1 cellular context compared by ENCODE assay signal in the genomic region with DNA sequence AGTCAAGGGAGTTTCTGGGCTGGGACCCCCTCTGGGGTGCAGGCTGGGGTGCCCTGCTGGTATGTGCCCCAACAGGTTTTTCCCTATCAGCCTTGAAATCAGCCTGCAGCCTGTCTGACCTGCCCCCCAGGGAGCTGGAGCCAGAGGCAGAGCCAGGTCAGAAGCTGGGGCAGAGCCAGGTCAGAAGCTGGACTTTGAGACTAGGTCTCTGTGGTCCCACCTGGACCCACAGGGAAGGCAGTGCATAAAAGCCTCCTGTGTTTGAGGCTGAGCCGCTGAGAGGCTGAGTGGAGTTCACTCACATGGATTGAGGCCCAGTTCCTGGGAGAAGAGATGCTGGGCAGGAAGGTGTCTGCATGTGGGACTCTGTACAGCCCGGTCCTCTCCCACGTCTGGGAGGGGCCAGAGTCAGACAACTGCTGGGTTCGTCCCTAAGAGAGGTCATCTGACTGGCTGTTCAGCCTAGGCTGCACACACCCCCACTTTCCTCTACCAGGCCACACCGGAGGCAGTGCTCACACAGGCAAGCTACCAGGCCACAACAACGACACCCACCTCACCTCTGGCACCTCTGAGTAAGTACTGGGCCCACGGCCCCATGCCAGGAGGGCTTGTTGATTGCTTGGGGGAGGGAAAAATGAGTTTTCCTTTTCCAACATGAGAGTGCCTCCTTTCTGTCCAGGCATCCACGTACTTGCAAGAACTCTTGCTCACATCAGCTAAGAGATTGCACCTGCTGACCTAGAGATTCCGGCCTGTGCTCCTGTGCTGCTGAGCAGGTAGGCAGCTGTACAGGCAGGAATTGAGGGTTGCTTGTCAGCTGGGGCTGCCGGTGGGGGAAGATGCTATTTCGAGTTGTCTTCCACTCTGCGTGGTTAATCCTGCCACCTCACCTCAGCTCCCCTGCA.
A peak's percentile ranks its signal among the peaks of the same experiment; 100 is the strongest.
TF ChIP-seq lines count a peak whose summit lies in the region.

A gene with protein sequence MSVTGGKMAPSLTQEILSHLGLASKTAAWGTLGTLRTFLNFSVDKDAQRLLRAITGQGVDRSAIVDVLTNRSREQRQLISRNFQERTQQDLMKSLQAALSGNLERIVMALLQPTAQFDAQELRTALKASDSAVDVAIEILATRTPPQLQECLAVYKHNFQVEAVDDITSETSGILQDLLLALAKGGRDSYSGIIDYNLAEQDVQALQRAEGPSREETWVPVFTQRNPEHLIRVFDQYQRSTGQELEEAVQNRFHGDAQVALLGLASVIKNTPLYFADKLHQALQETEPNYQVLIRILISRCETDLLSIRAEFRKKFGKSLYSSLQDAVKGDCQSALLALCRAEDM (plus strand): TSS at position 488 of the 908 bp plus-strand sequence. CDS start 814 bp downstream, outside the sequence.

TF ChIP-seq in HepG2, 621 proteins besides CTCF, POLR2A, EP300 and RAD21 (continued from another document and continues in another):
- TF ChIP-seq, protein P1, sequence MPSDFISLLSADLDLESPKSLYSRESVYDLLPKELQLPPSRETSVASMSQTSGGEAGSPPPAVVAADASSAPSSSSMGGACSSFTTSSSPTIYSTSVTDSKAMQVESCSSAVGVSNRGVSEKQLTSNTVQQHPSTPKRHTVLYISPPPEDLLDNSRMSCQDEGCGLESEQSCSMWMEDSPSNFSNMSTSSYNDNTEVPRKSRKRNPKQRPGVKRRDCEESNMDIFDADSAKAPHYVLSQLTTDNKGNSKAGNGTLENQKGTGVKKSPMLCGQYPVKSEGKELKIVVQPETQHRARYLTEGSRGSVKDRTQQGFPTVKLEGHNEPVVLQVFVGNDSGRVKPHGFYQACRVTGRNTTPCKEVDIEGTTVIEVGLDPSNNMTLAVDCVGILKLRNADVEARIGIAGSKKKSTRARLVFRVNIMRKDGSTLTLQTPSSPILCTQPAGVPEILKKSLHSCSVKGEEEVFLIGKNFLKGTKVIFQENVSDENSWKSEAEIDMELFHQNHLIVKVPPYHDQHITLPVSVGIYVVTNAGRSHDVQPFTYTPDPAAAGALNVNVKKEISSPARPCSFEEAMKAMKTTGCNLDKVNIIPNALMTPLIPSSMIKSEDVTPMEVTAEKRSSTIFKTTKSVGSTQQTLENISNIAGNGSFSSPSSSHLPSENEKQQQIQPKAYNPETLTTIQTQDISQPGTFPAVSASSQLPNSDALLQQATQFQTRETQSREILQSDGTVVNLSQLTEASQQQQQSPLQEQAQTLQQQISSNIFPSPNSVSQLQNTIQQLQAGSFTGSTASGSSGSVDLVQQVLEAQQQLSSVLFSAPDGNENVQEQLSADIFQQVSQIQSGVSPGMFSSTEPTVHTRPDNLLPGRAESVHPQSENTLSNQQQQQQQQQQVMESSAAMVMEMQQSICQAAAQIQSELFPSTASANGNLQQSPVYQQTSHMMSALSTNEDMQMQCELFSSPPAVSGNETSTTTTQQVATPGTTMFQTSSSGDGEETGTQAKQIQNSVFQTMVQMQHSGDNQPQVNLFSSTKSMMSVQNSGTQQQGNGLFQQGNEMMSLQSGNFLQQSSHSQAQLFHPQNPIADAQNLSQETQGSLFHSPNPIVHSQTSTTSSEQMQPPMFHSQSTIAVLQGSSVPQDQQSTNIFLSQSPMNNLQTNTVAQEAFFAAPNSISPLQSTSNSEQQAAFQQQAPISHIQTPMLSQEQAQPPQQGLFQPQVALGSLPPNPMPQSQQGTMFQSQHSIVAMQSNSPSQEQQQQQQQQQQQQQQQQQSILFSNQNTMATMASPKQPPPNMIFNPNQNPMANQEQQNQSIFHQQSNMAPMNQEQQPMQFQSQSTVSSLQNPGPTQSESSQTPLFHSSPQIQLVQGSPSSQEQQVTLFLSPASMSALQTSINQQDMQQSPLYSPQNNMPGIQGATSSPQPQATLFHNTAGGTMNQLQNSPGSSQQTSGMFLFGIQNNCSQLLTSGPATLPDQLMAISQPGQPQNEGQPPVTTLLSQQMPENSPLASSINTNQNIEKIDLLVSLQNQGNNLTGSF (CRISPR knock-in tag; IDR thresholded peaks at IDR 0.05) = no peak
- TF ChIP-seq BHLHE40 (IDR thresholded peaks at IDR 0.05; ENCODE audit: low read length) (no peak), KLF13 (CRISPR knock-in tag; IDR thresholded peaks at IDR 0.05) (peak; percentile 50; the same call in 1 of the 2 replicates), ZSCAN31 (CRISPR knock-in tag; IDR thresholded peaks at IDR 0.05; ENCODE audit: low read depth) (peak; percentile 81; the same call in 1 of the 2 replicates), ZNF761 (CRISPR knock-in tag; conservative IDR thresholded peaks at IDR 0.05) (0 out of 2 replicates have a peak, but pooled peaks have one; percentile 80), ZNF101 (CRISPR knock-in tag; IDR thresholded peaks at IDR 0.05; ENCODE audit: borderline replicate concordance, low read depth) (no peak), SIX1 (CRISPR knock-in tag; IDR thresholded peaks at IDR 0.05; ENCODE audit: borderline replicate concordance) (no peak), ZBTB42 (CRISPR knock-in tag; IDR thresholded peaks at IDR 0.05) (no peak), SIX4 (CRISPR knock-in tag; IDR thresholded peaks at IDR 0.05) (no peak), ZNF3 (CRISPR knock-in tag; IDR thresholded peaks at IDR 0.05) (no peak), ZNF431 (CRISPR knock-in tag; IDR thresholded peaks at IDR 0.05; ENCODE audit: borderline replicate concordance, low read depth) (peak; percentile 36; the same call in 1 of the 2 replicates), ZNF180 (CRISPR knock-in tag; IDR thresholded peaks at IDR 0.05; ENCODE audit: borderline replicate concordance, low read depth) (no peak), DR1 (CRISPR knock-in tag; IDR thresholded peaks at IDR 0.05) (no peak), SAP130 (CRISPR knock-in tag; IDR thresholded peaks at IDR 0.05; ENCODE audit: low read depth) (peak; percentile 84), EED (CRISPR knock-in tag; IDR thresholded peaks at IDR 0.05) (no peak), NCOA5 (CRISPR knock-in tag; IDR thresholded peaks at IDR 0.05) (no peak), FOXK1 (CRISPR knock-in tag; IDR thresholded peaks at IDR 0.05; ENCODE audit: borderline replicate concordance, low read depth) (peak; percentile 40; the same call in 1 of the 2 replicates), DNMT3B (CRISPR knock-in tag; conservative IDR thresholded peaks at IDR 0.05) (no peak), SETDB1 (CRISPR knock-in tag; IDR thresholded peaks at IDR 0.05; ENCODE audit: borderline replicate concordance) (no peak), ZNF12 (CRISPR knock-in tag; IDR thresholded peaks at IDR 0.05) (no peak; the same call in 1 of the 2 replicates), HMG20B (CRISPR knock-in tag; conservative IDR thresholded peaks at IDR 0.05) (no peak), ZNF34 (CRISPR knock-in tag; IDR thresholded peaks at IDR 0.05; ENCODE audit: borderline replicate concordance) (peak; percentile 78; the same call in 1 of the 2 replicates), ZNF746 (CRISPR knock-in tag; IDR thresholded peaks at IDR 0.05) (no peak)
- TF ChIP-seq, protein P2, sequence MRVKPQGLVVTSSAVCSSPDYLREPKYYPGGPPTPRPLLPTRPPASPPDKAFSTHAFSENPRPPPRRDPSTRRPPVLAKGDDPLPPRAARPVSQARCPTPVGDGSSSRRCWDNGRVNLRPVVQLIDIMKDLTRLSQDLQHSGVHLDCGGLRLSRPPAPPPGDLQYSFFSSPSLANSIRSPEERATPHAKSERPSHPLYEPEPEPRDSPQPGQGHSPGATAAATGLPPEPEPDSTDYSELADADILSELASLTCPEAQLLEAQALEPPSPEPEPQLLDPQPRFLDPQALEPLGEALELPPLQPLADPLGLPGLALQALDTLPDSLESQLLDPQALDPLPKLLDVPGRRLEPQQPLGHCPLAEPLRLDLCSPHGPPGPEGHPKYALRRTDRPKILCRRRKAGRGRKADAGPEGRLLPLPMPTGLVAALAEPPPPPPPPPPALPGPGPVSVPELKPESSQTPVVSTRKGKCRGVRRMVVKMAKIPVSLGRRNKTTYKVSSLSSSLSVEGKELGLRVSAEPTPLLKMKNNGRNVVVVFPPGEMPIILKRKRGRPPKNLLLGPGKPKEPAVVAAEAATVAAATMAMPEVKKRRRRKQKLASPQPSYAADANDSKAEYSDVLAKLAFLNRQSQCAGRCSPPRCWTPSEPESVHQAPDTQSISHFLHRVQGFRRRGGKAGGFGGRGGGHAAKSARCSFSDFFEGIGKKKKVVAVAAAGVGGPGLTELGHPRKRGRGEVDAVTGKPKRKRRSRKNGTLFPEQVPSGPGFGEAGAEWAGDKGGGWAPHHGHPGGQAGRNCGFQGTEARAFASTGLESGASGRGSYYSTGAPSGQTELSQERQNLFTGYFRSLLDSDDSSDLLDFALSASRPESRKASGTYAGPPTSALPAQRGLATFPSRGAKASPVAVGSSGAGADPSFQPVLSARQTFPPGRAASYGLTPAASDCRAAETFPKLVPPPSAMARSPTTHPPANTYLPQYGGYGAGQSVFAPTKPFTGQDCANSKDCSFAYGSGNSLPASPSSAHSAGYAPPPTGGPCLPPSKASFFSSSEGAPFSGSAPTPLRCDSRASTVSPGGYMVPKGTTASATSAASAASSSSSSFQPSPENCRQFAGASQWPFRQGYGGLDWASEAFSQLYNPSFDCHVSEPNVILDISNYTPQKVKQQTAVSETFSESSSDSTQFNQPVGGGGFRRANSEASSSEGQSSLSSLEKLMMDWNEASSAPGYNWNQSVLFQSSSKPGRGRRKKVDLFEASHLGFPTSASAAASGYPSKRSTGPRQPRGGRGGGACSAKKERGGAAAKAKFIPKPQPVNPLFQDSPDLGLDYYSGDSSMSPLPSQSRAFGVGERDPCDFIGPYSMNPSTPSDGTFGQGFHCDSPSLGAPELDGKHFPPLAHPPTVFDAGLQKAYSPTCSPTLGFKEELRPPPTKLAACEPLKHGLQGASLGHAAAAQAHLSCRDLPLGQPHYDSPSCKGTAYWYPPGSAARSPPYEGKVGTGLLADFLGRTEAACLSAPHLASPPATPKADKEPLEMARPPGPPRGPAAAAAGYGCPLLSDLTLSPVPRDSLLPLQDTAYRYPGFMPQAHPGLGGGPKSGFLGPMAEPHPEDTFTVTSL (CRISPR knock-in tag; IDR thresholded peaks at IDR 0.05; ENCODE audit: borderline replicate concordance) = peak; percentile 73
- TF ChIP-seq, protein P3, sequence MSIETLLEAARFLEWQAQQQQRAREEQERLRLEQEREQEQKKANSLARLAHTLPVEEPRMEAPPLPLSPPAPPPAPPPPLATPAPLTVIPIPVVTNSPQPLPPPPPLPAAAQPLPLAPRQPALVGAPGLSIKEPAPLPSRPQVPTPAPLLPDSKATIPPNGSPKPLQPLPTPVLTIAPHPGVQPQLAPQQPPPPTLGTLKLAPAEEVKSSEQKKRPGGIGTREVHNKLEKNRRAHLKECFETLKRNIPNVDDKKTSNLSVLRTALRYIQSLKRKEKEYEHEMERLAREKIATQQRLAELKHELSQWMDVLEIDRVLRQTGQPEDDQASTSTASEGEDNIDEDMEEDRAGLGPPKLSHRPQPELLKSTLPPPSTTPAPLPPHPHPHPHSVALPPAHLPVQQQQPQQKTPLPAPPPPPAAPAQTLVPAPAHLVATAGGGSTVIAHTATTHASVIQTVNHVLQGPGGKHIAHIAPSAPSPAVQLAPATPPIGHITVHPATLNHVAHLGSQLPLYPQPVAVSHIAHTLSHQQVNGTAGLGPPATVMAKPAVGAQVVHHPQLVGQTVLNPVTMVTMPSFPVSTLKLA (IDR thresholded peaks at IDR 0.05) = no peak
- TF ChIP-seq, protein P4, sequence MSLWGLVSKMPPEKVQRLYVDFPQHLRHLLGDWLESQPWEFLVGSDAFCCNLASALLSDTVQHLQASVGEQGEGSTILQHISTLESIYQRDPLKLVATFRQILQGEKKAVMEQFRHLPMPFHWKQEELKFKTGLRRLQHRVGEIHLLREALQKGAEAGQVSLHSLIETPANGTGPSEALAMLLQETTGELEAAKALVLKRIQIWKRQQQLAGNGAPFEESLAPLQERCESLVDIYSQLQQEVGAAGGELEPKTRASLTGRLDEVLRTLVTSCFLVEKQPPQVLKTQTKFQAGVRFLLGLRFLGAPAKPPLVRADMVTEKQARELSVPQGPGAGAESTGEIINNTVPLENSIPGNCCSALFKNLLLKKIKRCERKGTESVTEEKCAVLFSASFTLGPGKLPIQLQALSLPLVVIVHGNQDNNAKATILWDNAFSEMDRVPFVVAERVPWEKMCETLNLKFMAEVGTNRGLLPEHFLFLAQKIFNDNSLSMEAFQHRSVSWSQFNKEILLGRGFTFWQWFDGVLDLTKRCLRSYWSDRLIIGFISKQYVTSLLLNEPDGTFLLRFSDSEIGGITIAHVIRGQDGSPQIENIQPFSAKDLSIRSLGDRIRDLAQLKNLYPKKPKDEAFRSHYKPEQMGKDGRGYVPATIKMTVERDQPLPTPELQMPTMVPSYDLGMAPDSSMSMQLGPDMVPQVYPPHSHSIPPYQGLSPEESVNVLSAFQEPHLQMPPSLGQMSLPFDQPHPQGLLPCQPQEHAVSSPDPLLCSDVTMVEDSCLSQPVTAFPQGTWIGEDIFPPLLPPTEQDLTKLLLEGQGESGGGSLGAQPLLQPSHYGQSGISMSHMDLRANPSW (CRISPR knock-in tag; IDR thresholded peaks at IDR 0.05; ENCODE audit: borderline replicate concordance) = no peak
- TF ChIP-seq, protein P5, sequence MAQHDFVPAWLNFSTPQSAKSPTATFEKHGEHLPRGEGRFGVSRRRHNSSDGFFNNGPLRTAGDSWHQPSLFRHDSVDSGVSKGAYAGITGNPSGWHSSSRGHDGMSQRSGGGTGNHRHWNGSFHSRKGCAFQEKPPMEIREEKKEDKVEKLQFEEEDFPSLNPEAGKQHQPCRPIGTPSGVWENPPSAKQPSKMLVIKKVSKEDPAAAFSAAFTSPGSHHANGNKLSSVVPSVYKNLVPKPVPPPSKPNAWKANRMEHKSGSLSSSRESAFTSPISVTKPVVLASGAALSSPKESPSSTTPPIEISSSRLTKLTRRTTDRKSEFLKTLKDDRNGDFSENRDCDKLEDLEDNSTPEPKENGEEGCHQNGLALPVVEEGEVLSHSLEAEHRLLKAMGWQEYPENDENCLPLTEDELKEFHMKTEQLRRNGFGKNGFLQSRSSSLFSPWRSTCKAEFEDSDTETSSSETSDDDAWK (CRISPR knock-in tag; IDR thresholded peaks at IDR 0.05) = no peak
- TF ChIP-seq, protein P6, sequence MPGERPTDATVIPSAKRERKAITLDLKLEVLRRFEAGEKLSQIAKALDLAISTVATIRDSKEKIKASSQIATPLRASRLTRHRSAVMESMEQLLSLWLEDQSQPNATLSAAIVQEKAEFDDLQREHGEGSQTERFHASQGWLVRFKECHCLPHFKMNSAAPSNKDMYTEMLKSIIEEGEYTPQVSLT (CRISPR knock-in tag; IDR thresholded peaks at IDR 0.05; ENCODE audit: borderline replicate concordance, low read depth) = no peak
- TF ChIP-seq, protein P7, sequence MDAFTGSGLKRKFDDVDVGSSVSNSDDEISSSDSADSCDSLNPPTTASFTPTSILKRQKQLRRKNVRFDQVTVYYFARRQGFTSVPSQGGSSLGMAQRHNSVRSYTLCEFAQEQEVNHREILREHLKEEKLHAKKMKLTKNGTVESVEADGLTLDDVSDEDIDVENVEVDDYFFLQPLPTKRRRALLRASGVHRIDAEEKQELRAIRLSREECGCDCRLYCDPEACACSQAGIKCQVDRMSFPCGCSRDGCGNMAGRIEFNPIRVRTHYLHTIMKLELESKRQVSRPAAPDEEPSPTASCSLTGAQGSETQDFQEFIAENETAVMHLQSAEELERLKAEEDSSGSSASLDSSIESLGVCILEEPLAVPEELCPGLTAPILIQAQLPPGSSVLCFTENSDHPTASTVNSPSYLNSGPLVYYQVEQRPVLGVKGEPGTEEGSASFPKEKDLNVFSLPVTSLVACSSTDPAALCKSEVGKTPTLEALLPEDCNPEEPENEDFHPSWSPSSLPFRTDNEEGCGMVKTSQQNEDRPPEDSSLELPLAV (CRISPR knock-in tag; conservative IDR thresholded peaks at IDR 0.05; ENCODE audit: low read depth) = no peak
